ENCODE assay signal across 20 cellular contexts in genomic region chr6:11714798-11715285, GRCh38.
DNase-seq lines count a peak whose midpoint lies in the region; ATAC-seq, FAIRE-seq and TF ChIP-seq lines count a peak whose summit lies in the region.
"Had no signal": no experiment of that assay in that cellular context is flagged by ENCODE, and none has a peak within 500 bp of the region (broad histone marks: within the 10 kb centered on the region; RNA-seq: fewer than 3 reads in every experiment).

No MANE protein-coding gene starts in this region.

- DNase-seq in A673 (ENCODE audit: low spot score), result peak; percentile 79
- DNase-seq in CD4-positive, CD25-positive, alpha-beta regulatory T cell, result no peak
- no peak for DNase-seq in T-cell
- DNase-seq in H1 (ENCODE audit: low read depth in 1 of 2, low spot score in 2 of 2), result no peak
- no peak for DNase-seq in ovary
- no peak for DNase-seq in OCI-M2 (lab: John Stamatoyannopoulos, UW; ENCODE audit: unreplicated experiment)
- DNase-seq in activated CD4-positive, CD25-positive, alpha-beta regulatory T cell (lab: John Stamatoyannopoulos, UW), result no peak
- DNase-seq: amniotic stem cell, BE2C, islet precursor cell, mesendoderm, NCI-H1694, NCI-H446 treated with DMSO at 0.1 percent for 48 hours, right cardiac atrium had no signal

- H3K36me3 ChIP-seq in A673 (ENCODE audit: insufficient read depth, low read length, poor library complexity, severe bottlenecking) (no peaks in the 10 kb centered on the region), H1 (ENCODE audit: control insufficient read depth in 2 of 4, insufficient read depth in 4 of 4, low read length in 3 of 4) (no peaks in the 10 kb centered on the region), ovary (no peaks in the 10 kb centered on the region)
- H3K36me3 ChIP-seq in CD4-positive, CD25-positive, alpha-beta regulatory T cell (ENCODE audit: control insufficient read depth, insufficient read depth, low read length), result peaks cover 22% of the 10 kb centered on the region
- H3K36me3 ChIP-seq: BE2C, thoracic aorta had no signal

- no peak overlapping the region for H3K56ac ChIP-seq in H1 (replicated peaks; ENCODE audit: insufficient read length, low read depth, low read length)

- POLR2A ChIA-PET in A673 (lab: Charles Lee; ENCODE audit: low non-redundant PET) (no interaction called here), T-cell (lab: Charles Lee) (no interaction called here), H1 (lab: Charles Lee; ENCODE audit: partially characterized antibody) (no interaction called here)

- no peak overlapping the region for H3K23ac ChIP-seq in H1 (ENCODE audit: insufficient read length)

- no peak overlapping the region for H3K4me3 ChIP-seq in A673 (ENCODE audit: low read depth, low read length, poor library complexity, severe bottlenecking)
- H3K4me3 ChIP-seq in CD4-positive, CD25-positive, alpha-beta regulatory T cell (ENCODE audit: low read depth, low read length), result peak overlapping the region; percentile 5
- H3K4me3 ChIP-seq in H1 (ENCODE audit: extremely low read depth in 1 of 4, insufficient read depth in 2 of 4, low read depth in 3 of 4, low read length in 4 of 4), result no peak overlapping the region
- no peak overlapping the region for H3K4me3 ChIP-seq in ovary
- H3K4me3 ChIP-seq: SK-N-MC, thoracic aorta had no signal

- no peak overlapping the region for H3K14ac ChIP-seq in H1 (ENCODE audit: insufficient read length)

- no peaks in the 10 kb centered on the region for H3K27me3 Mint-ChIP-seq in CD4-positive, CD25-positive, alpha-beta regulatory T cell
- no peaks in the 10 kb centered on the region for H3K27me3 Mint-ChIP-seq in T-cell

- H3K27ac ChIP-seq in A673 (ENCODE audit: low read depth, low read length, poor library complexity, severe bottlenecking) (no peak overlapping the region), H1 (ENCODE audit: low read depth, low read length) (no peak overlapping the region), ovary (no peak overlapping the region)
- H3K27ac ChIP-seq in CD4-positive, CD25-positive, alpha-beta regulatory T cell (ENCODE audit: insufficient read depth, low read length, poor library complexity, severe bottlenecking), result peak overlapping the region; percentile 82
- H3K27ac ChIP-seq: SK-N-MC, thoracic aorta had no signal

- H3K4me3 Mint-ChIP-seq in CD4-positive, CD25-positive, alpha-beta regulatory T cell, result peak overlapping the region; percentile 1 to 75 (median 72)
- peak overlapping the region in 2 of 3 donors; percentile 57 to 78 for H3K4me3 Mint-ChIP-seq in T-cell
- H3K4me3 Mint-ChIP-seq: central memory CD8-positive, alpha-beta T cell; neural crest cell had no signal

- H3K4me2 ChIP-seq in H1 (ENCODE audit: insufficient read depth in 1 of 2, low read depth in 2 of 2, low read length in 2 of 2), result no peak overlapping the region

- H2BK20ac ChIP-seq in H1 (ENCODE audit: low read length), result no peak overlapping the region

- no peak overlapping the region for H2BK5ac ChIP-seq in H1 (ENCODE audit: low read depth, low read length)

- FAIRE-seq in H1 (lab: Jason Lieb, UNC), result no peak

- TF ChIP-seq POLR2A in H1 (IDR thresholded peaks at IDR 0.05; ENCODE audit: control extremely low read depth in 1 of 2, low read depth in 2 of 2, low read length in 2 of 2), result no peak
- TF ChIP-seq POLR2A in ovary (IDR thresholded peaks at IDR 0.05), result no peak

- peak overlapping the region; percentile 95 to 99 (median 98) for H3K27ac Mint-ChIP-seq in CD4-positive, CD25-positive, alpha-beta regulatory T cell
- peak overlapping the region; percentile 95 to 99 for H3K27ac Mint-ChIP-seq in T-cell

- no peak overlapping the region for H4K5ac ChIP-seq in H1 (ENCODE audit: insufficient read length, low read depth, low read length)

- H4K8ac ChIP-seq in H1 (ENCODE audit: extremely low read depth, insufficient read depth, low read length), result no peak overlapping the region

- H2BK120ac ChIP-seq in H1 (replicated peaks; ENCODE audit: low read depth, low read length), result no peak overlapping the region

- ATAC-seq in CD4-positive, CD25-positive, alpha-beta regulatory T cell (ENCODE audit: low read depth in 2 of 2), result no peak
- no peak for ATAC-seq in T-cell (replicated peaks in 1 of 4)
- ATAC-seq: HCT116, Panc1, right cardiac atrium had no signal

- no peaks in the 10 kb centered on the region for H4K20me1 ChIP-seq in H1 (replicated peaks in 1 of 2; ENCODE audit: control insufficient read depth in 1 of 2, insufficient read depth in 2 of 2, low read length in 2 of 2)

- CTCF ChIA-PET in A673 (lab: Charles Lee), result no interaction called here
- CTCF ChIA-PET in T-cell (lab: Charles Lee), result interaction anchor here in 1 of 2 donors (0.6 to 0.9 kb wide), 3 partner anchors 26 to 201 kb away, joined by 3 to 4 read pairs (median 3); no protein-coding TSS in a partner anchor
- CTCF ChIA-PET in H1 (lab: Charles Lee; ENCODE audit: partially characterized antibody), result interaction anchor here (0.6 to 0.9 kb wide), 2 partner anchors 24 to 645 kb away, joined by 3 read pairs; no protein-coding TSS in a partner anchor

- H3K27me3 ChIP-seq in A673 (replicated peaks; ENCODE audit: insufficient read depth, low read depth, low read length, poor library complexity) (peaks cover 79% of the 10 kb centered on the region), H1 (replicated peaks in 1 of 4; ENCODE audit: control insufficient read depth in 3 of 4, extremely low read depth in 1 of 4, insufficient read depth in 3 of 4, low read length in 3 of 4) (no peaks in the 10 kb centered on the region), ovary (no peaks in the 10 kb centered on the region)
- no peaks in the 10 kb centered on the region for H3K27me3 ChIP-seq in CD4-positive, CD25-positive, alpha-beta regulatory T cell (ENCODE audit: control insufficient read depth, insufficient read depth, low read length)
- H3K27me3 ChIP-seq: BE2C had no signal

- H3K4me1 Mint-ChIP-seq in CD4-positive, CD25-positive, alpha-beta regulatory T cell, result peaks cover 33 to 84% (median 64%) of the 10 kb centered on the region in 4 donors
- peaks cover 65 to 84% (median 77%) of the 10 kb centered on the region in 3 donors for H3K4me1 Mint-ChIP-seq in T-cell
- H3K4me1 Mint-ChIP-seq: neural crest cell had no signal

- TF ChIP-seq RAD21 in H1 (IDR thresholded peaks at IDR 0.05 in 1 of 2, conservative IDR thresholded peaks at IDR 0.05 in 1 of 2; ENCODE audit: low read depth in 2 of 2, low read length in 2 of 2), result no peak

- peaks cover 10% of the 10 kb centered on the region for H3K4me1 ChIP-seq in A673 (ENCODE audit: insufficient read depth, low read length, poor library complexity, severe bottlenecking)
- peaks cover 72% of the 10 kb centered on the region for H3K4me1 ChIP-seq in CD4-positive, CD25-positive, alpha-beta regulatory T cell (ENCODE audit: control insufficient read depth, insufficient read depth, low read length, poor library complexity, severe bottlenecking)
- peaks cover 0 to 8% (median 0%) of the 10 kb centered on the region in 4 experiments; a peak in 2 of 7 replicates for H3K4me1 ChIP-seq in H1 (replicated peaks in 1 of 4; ENCODE audit: control insufficient read depth in 3 of 4, insufficient read depth in 4 of 4, low read length in 3 of 4)
- no peaks in the 10 kb centered on the region for H3K4me1 ChIP-seq in ovary (ENCODE audit: insufficient read depth)
- H3K4me1 ChIP-seq: BE2C had no signal

- BruUV-seq in A673 (replicated peaks; lab: Mats Ljungman, UMichigan), result no TSS peak

- no peaks in the 10 kb centered on the region for H3K9me3 Mint-ChIP-seq in CD4-positive, CD25-positive, alpha-beta regulatory T cell
- H3K9me3 Mint-ChIP-seq in T-cell, result no peaks in the 10 kb centered on the region
- H3K9me3 Mint-ChIP-seq: central memory CD8-positive, alpha-beta T cell had no signal

- H2AFZ ChIP-seq in H1 (ENCODE audit: low read length), result 0 out of 2 replicates have a peak overlapping the region, but pooled peaks have one; percentile 84

- no peak overlapping the region for H2BK12ac ChIP-seq in H1 (ENCODE audit: low read depth, low read length)

- no peak overlapping the region for H4K91ac ChIP-seq in H1 (replicated peaks; ENCODE audit: insufficient read length, low read length)

- H3K36me3 Mint-ChIP-seq in CD4-positive, CD25-positive, alpha-beta regulatory T cell, result peaks cover 27% of the 10 kb centered on the region
- peaks cover 36% of the 10 kb centered on the region for H3K36me3 Mint-ChIP-seq in T-cell

- no peaks in the 10 kb centered on the region for H3K79me1 ChIP-seq in H1 (ENCODE audit: low read depth, low read length)

- H2AK5ac ChIP-seq in H1 (ENCODE audit: low read depth, low read length), result no peak overlapping the region

- H3K9me3 ChIP-seq in A673 (ENCODE audit: low read depth, low read length, poor library complexity, severe bottlenecking) (no peaks in the 10 kb centered on the region), H1 (ENCODE audit: insufficient read depth in 2 of 2, low read depth in 1 of 2, low read length in 1 of 2) (no peaks in the 10 kb centered on the region), ovary (no peaks in the 10 kb centered on the region)
- H3K9me3 ChIP-seq in CD4-positive, CD25-positive, alpha-beta regulatory T cell (ENCODE audit: control insufficient read depth in 2 of 2, low read length in 2 of 2), result no peaks in the 10 kb centered on the region
- H3K9me3 ChIP-seq: BE2C, thoracic aorta had no signal

- H2BK15ac ChIP-seq in H1 (ENCODE audit: low read length), result no peak overlapping the region

- TF ChIP-seq CTCF in A673 (conservative IDR thresholded peaks at IDR 0.05; ENCODE audit: low read depth, low read length) (no peak), H1 (IDR thresholded peaks at IDR 0.05; ENCODE audit: control extremely low read depth in 1 of 3, insufficient read depth in 1 of 3, low read depth in 1 of 3, low read length in 3 of 3) (no peak), ovary (IDR thresholded peaks at IDR 0.05) (no peak)

- no peaks in the 10 kb centered on the region for H3K79me2 ChIP-seq in H1 (ENCODE audit: control insufficient read depth in 1 of 2, insufficient read depth in 2 of 2, low read length in 2 of 2)

- no peak overlapping the region for H3K9ac ChIP-seq in H1 (replicated peaks in 1 of 4; ENCODE audit: extremely low read depth in 1 of 4, low read depth in 3 of 4, low read length in 3 of 4)

- H3K23me2 ChIP-seq in H1 (ENCODE audit: low read depth, low read length), result no peaks in the 10 kb centered on the region

- intact Hi-C loops in A673 (cut with micrococcal nuclease; ENCODE audit: unreplicated experiment) (no loop called here), ovary (cut with DNase I) (no loop called here)

- TF ChIP-seq EP300 in H1 (IDR thresholded peaks at IDR 0.05; ENCODE audit: borderline replicate concordance in 1 of 2, low read depth in 2 of 2, low read length in 2 of 2), result no peak
- no peak for TF ChIP-seq EP300 in ovary (IDR thresholded peaks at IDR 0.05)

- no peak overlapping the region for H3K18ac ChIP-seq in H1 (ENCODE audit: extremely low read depth, low read length)

- H3K4ac ChIP-seq in H1 (replicated peaks; ENCODE audit: insufficient read length, low read depth, low read length), result no peak overlapping the region

TF ChIP-seq in H1, 55 proteins besides CTCF, POLR2A, EP300 and RAD21 (continues in another document):
- TF ChIP-seq CEBPB (IDR thresholded peaks at IDR 0.05; ENCODE audit: low read depth, low read length) (no peak), EZH2 (IDR thresholded peaks at IDR 0.05; ENCODE audit: low read depth, low read length, severe bottlenecking) (no peak), CREB1 (IDR thresholded peaks at IDR 0.05) (no peak), PHF8 (conservative IDR thresholded peaks at IDR 0.05; ENCODE audit: low read depth, low read length) (no peak), TBP (IDR thresholded peaks at IDR 0.05; ENCODE audit: low read depth, low read length) (no peak)
